In the genomic region with DNA sequence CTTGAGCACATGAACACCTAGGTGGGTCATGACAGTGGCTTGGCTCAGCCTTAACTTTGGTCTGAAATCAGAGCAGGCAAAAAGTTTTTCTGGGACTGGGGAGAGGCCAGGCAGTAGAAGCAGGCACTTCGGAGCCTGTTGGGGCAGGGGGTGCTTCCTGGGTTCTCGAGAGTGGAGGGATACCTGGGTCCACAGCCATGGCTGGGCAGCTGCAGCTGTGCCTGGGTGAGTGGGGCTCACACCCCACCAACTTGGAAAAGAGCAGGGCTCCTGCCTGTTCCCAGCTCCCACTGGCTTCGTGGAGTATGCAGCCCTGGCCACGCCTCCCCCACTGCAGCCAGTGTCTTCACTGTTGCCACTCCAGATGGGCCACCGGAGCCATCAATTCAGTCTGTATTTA, we compare ENCODE assay signal across 7 cellular contexts.
"Had no signal": no experiment of that assay in that cellular context is flagged by ENCODE, and none has a peak within 500 bp of the region (broad histone marks: within the 10 kb centered on the region; RNA-seq: fewer than 3 reads in every experiment).

No MANE protein-coding gene starts in this region.

- H3K4me3 Mint-ChIP-seq: HFFc6 had no signal

- H3K27ac Mint-ChIP-seq: HFFc6 had no signal

- H3K27ac ChIP-seq: GM23248, HL-60 had no signal

- H3K4me3 ChIP-seq: GM23248, HAP-1, K562 had no signal

- H3K9ac ChIP-seq: GM23248 had no signal

- DNase-seq: GM23248, GOT3, H7, HFFc6 had no signal

- H2AFZ ChIP-seq: GM23248 had no signal

- H3K4me1 ChIP-seq: HAP-1 had no signal

- H3K9me3 Mint-ChIP-seq: HFFc6 had no signal
